In the genomic region with DNA sequence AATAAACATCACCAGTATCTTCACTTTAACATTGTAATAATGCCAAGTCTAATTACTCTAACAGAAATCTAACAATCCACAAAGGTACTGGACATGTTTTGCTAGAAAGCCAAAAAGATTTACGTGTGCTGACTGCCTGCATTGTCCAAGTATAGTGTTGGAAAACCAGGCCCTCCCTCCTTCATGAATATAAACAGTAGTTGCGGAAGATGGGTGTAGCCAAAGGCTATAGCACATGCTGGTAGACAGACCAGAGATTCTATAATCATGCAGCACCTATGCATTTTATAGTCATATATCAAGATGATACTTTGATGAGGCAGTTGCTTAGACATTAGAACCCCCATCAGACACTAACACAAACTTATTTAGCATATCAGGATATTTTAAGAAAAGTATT, we compare ENCODE assay signal across 24 cellular contexts.
"Had no signal": no experiment of that assay in that cellular context is flagged by ENCODE, and none has a peak within 500 bp of the region (broad histone marks: within the 10 kb centered on the region; RNA-seq: fewer than 3 reads in every experiment).

No MANE protein-coding gene starts in this region.

- H3K4me3 ChIP-seq: ascending aorta, cardiac muscle cell, K562 had no signal

- H3K9ac ChIP-seq: SK-N-SH had no signal

- H3K9me3 Mint-ChIP-seq: activated CD4-positive, alpha-beta memory T cell treated with anti-CD3 and anti-CD28 coated beads for 36 hours; activated CD4-positive, alpha-beta T cell treated with anti-CD3 and anti-CD28 coated beads, Interleukin-2, amount 10 ng/mL, durations not matched to agents 7 days and 5 days; activated T-helper 17 cell treated with anti-CD3 and anti-CD28 coated beads, Interleukin-2, amount 50 U/mL, for 72 hours had no signal

- H3K4me2 ChIP-seq: SK-N-SH had no signal

- H3K27me3 Mint-ChIP-seq: activated CD4-positive, alpha-beta memory T cell treated with anti-CD3 and anti-CD28 coated beads for 36 hours; activated CD4-positive, alpha-beta T cell treated with anti-CD3 and anti-CD28 coated beads, Interleukin-2, amount 10 ng/mL, durations not matched to agents 7 days and 5 days; activated T-helper 17 cell treated with anti-CD3 and anti-CD28 coated beads, Interleukin-2, amount 50 U/mL, for 72 hours had no signal

- H3K4me1 ChIP-seq: ascending aorta had no signal

- H3K27ac ChIP-seq: ascending aorta, cardiac muscle cell, VCaP had no signal

- H3K9me3 ChIP-seq: ascending aorta, SK-N-SH had no signal

- ATAC-seq: activated T-helper 17 cell treated with anti-CD3 and anti-CD28 coated beads, Interleukin-2, amount 50 U/mL, for 72 hours; K562; Right ventricle myocardium inferior had no signal

- H3K4me1 Mint-ChIP-seq: brain had no signal

- H3K27me3 ChIP-seq: ascending aorta, cardiac muscle cell had no signal

- DNase-seq: activated CD4-positive, alpha-beta memory T cell treated with anti-CD3 and anti-CD28 coated beads for 36 hours; activated CD4-positive, alpha-beta T cell treated with anti-CD3 and anti-CD28 coated beads, Interleukin-2, amount 10 ng/mL, durations not matched to agents 7 days and 5 days; activated CD4-positive, CD25-positive, alpha-beta regulatory T cell; activated gamma-delta T cell; activated naive CD4-positive, alpha-beta T cell treated with anti-CD3 and anti-CD28 coated beads, Interleukin-2, amount 50 U/mL, for 16 hours; activated T-cell treated with anti-CD3 and anti-CD28 coated beads for 4 hours; activated T-cell treated with anti-CD3 and anti-CD28 coated beads, Interleukin-2, amount 50 U/mL, for 48 hours; Karpas-422; NCI-H1092; NCI-H1417; NCI-H1930; NCI-H2171 treated with DMSO at 0.1 percent for 48 hours; NCI-H526 treated with DMSO at 0.1 percent for 48 hours; NCI-H82; RPMI8226; SK-N-SH; T-helper 1 cell had no signal

- H3K4me3 Mint-ChIP-seq: activated CD4-positive, alpha-beta memory T cell treated with anti-CD3 and anti-CD28 coated beads for 36 hours; activated CD4-positive, alpha-beta T cell treated with anti-CD3 and anti-CD28 coated beads, Interleukin-2, amount 10 ng/mL, durations not matched to agents 7 days and 5 days; activated T-helper 17 cell treated with anti-CD3 and anti-CD28 coated beads, Interleukin-2, amount 50 U/mL, for 72 hours; brain had no signal

- H3K27ac Mint-ChIP-seq: activated CD4-positive, alpha-beta memory T cell treated with anti-CD3 and anti-CD28 coated beads for 36 hours; activated CD4-positive, alpha-beta T cell treated with anti-CD3 and anti-CD28 coated beads, Interleukin-2, amount 10 ng/mL, durations not matched to agents 7 days and 5 days; activated T-helper 17 cell treated with anti-CD3 and anti-CD28 coated beads, Interleukin-2, amount 50 U/mL, for 72 hours; brain had no signal

- FAIRE-seq: K562 had no signal
